Comparison of ENCODE assay signal across 13 cellular contexts in the genomic region with DNA sequence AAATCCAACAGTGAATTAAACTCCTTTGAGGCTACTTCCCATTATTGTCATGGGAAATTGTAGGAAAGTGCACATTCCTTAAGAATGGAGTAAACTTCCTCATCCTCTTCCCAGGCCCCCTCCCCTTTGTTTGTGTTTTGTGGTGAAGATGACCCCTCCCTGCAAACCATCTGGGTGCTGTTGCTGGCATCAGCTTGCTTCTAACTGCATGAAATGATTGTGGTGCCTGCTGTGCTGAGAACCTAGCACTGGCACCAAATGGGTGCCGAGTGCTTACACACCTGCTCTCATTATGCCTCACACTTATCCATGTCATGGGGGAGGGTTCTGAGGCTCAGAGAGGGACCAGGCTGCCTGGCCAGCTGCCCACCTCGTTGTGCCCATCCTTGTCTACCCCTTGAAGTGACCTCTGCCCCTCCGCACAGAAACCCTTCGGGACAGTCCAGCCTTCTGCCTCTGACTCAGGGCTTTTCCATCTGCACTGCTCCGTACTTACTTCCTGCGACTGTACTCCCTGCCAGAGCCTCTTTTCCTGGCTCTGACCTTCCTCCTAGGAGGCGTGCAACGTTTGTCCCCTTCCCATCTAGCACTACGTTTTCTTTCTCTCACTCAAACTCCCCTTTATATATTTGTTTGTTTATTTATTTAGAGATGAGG. TPM values are rescaled to one million over a fixed set of nuclear protein-coding genes. Genes with fewer than 3 reads are reported as not detected.
DNase-seq lines count a peak whose midpoint lies in the region; ATAC-seq and TF ChIP-seq lines count a peak whose summit lies in the region.
"Had no signal": no experiment of that assay in that cellular context is flagged by ENCODE, and none has a peak within 500 bp of the region (broad histone marks: within the 10 kb centered on the region; RNA-seq: fewer than 3 reads in every experiment).

No MANE protein-coding gene starts in this region.

- peaks cover 36 to 68% of the 10 kb centered on the region in 2 donors for H3K36me3 Mint-ChIP-seq in CD4-positive, alpha-beta memory T cell
- peaks cover 10% of the 10 kb centered on the region for H3K36me3 Mint-ChIP-seq in memory B cell

- ATAC-seq in SK-N-SH treated with all-trans-retinoic acid at 6 μM for 48 hours (peak; percentile 22; the same call in 2 of the 3 replicates), memory B cell (ENCODE audit: low read depth) (no peak), omental fat pad (ENCODE audit: low FRiP score) (no peak), HG02870 (IDR thresholded peaks at IDR 0.05; ENCODE audit: unreplicated experiment) (no peak)
- ATAC-seq: naive thymus-derived CD4-positive, alpha-beta T cell had no signal

- H3K27me3 Mint-ChIP-seq in CD4-positive, alpha-beta memory T cell, result no peaks in the 10 kb centered on the region
- H3K27me3 Mint-ChIP-seq in memory B cell, result no peaks in the 10 kb centered on the region
- H3K27me3 Mint-ChIP-seq: activated naive CD4-positive, alpha-beta T cell treated with anti-CD3 and anti-CD28 coated beads, Interleukin-2, amount 50 U/mL, for 24 hours; naive thymus-derived CD4-positive, alpha-beta T cell had no signal

- CTCF ChIA-PET in CD4-positive, alpha-beta memory T cell (lab: Charles Lee; ENCODE audit: partially characterized antibody), result interaction anchor here (1.1 to 2.8 kb wide), 2 partner anchors 30 to 45 kb away, joined by 4 to 8 read pairs; a partner anchor contains a TSS

- no peaks in the 10 kb centered on the region for H3K27me3 ChIP-seq in CD4-positive, alpha-beta memory T cell (ENCODE audit: insufficient read depth, low read length)
- H3K27me3 ChIP-seq: esophagus squamous epithelium had no signal

- H3K4me3 Mint-ChIP-seq in CD4-positive, alpha-beta memory T cell, result peak overlapping the region in 1 of 8 donors; percentile 51
- H3K4me3 Mint-ChIP-seq in memory B cell, result no peak overlapping the region
- H3K4me3 Mint-ChIP-seq: activated naive CD4-positive, alpha-beta T cell treated with anti-CD3 and anti-CD28 coated beads, Interleukin-2, amount 50 U/mL, for 24 hours; naive thymus-derived CD4-positive, alpha-beta T cell had no signal

- no peaks in the 10 kb centered on the region for H3K9me3 ChIP-seq in CD4-positive, alpha-beta memory T cell (ENCODE audit: control insufficient read depth in 1 of 2, low read length in 2 of 2)
- H3K9me3 ChIP-seq: esophagus squamous epithelium had no signal

- H3K4me1 ChIP-seq in CD4-positive, alpha-beta memory T cell (ENCODE audit: insufficient read depth, low read length), result peaks cover 3% of the 10 kb centered on the region

- H3K9me3 Mint-ChIP-seq in CD4-positive, alpha-beta memory T cell, result no peaks in the 10 kb centered on the region
- no peaks in the 10 kb centered on the region for H3K9me3 Mint-ChIP-seq in memory B cell
- H3K9me3 Mint-ChIP-seq: activated naive CD4-positive, alpha-beta T cell treated with anti-CD3 and anti-CD28 coated beads, Interleukin-2, amount 50 U/mL, for 24 hours; naive thymus-derived CD4-positive, alpha-beta T cell had no signal

- no peak for TF ChIP-seq CTCF in omental fat pad (IDR thresholded peaks at IDR 0.05)

- H3K4me1 Mint-ChIP-seq in CD4-positive, alpha-beta memory T cell, result peaks cover 4 to 34% (median 17%) of the 10 kb centered on the region in 4 donors
- H3K4me1 Mint-ChIP-seq in memory B cell, result peaks cover 13% of the 10 kb centered on the region

- no peak for DNase-seq in CD4-positive, alpha-beta memory T cell
- DNase-seq in LHCN-M2 (ENCODE audit: low read depth), result peak; percentile 73
- DNase-seq in memory B cell (ENCODE audit: low spot score in 2 of 2), result no peak
- DNase-seq in omental fat pad (ENCODE audit: low spot score), result no peak
- DNase-seq in stimulated activated CD4-positive, alpha-beta T cell treated with anti-CD3 and anti-CD28 coated beads, Interleukin-4, amount 100 ng/mL, for 24 hours, result no peak
- DNase-seq in occipital lobe (lab: John Stamatoyannopoulos, UW), result no peak
- DNase-seq: esophagus squamous epithelium; Karpas-422; naive thymus-derived CD4-positive, alpha-beta T cell; RPMI8226 had no signal

- intact Hi-C loops in CD4-positive, alpha-beta memory T cell (cut with micrococcal nuclease), result no loop called here

- H3K4me3 ChIP-seq in CD4-positive, alpha-beta memory T cell (ENCODE audit: low read length in 2 of 2), result no peak overlapping the region
- H3K4me3 ChIP-seq: esophagus squamous epithelium had no signal

- POLR2A ChIA-PET in CD4-positive, alpha-beta memory T cell (lab: Charles Lee; ENCODE audit: partially characterized antibody), result interaction anchor here (1.2 kb wide), 1 partner anchor 30 kb away, joined by 5 read pairs; a partner anchor contains a TSS

- peaks cover 36% of the 10 kb centered on the region for H3K36me3 ChIP-seq in CD4-positive, alpha-beta memory T cell (ENCODE audit: insufficient read depth, low read length)

- H3K27ac Mint-ChIP-seq in CD4-positive, alpha-beta memory T cell, result peak overlapping the region in 6 of 7 donors; percentile 32 to 88 (median 72)
- H3K27ac Mint-ChIP-seq in memory B cell, result peak overlapping the region; percentile 33
- H3K27ac Mint-ChIP-seq: activated naive CD4-positive, alpha-beta T cell treated with anti-CD3 and anti-CD28 coated beads, Interleukin-2, amount 50 U/mL, for 24 hours had no signal

- H3K27ac ChIP-seq in CD4-positive, alpha-beta memory T cell (ENCODE audit: low read depth, low read length), result no peak overlapping the region

TF ChIP-seq in SK-N-SH treated with all-trans-retinoic acid at 6 μM for 48 hours, 23 proteins besides CTCF, POLR2A, EP300 and RAD21 (continues in another document):
- TF ChIP-seq ZC3H10 (CRISPR knock-in tag; IDR thresholded peaks at IDR 0.05) (no peak), CSDC2 (CRISPR knock-in tag; IDR thresholded peaks at IDR 0.05) (no peak), OSR1 (CRISPR knock-in tag; IDR thresholded peaks at IDR 0.05) (no peak), ZNF8 (CRISPR knock-in tag; IDR thresholded peaks at IDR 0.05) (no peak), ARNTL (CRISPR knock-in tag; IDR thresholded peaks at IDR 0.05; ENCODE audit: borderline replicate concordance, low read depth) (no peak), ZNF565 (CRISPR knock-in tag; conservative IDR thresholded peaks at IDR 0.05; ENCODE audit: low read depth) (no peak), ISL1 (CRISPR knock-in tag; IDR thresholded peaks at IDR 0.05) (no peak), RARB (CRISPR knock-in tag; IDR thresholded peaks at IDR 0.05) (no peak), SNAI2 (CRISPR knock-in tag; IDR thresholded peaks at IDR 0.05) (no peak), ZFP30 (CRISPR knock-in tag; IDR thresholded peaks at IDR 0.05) (no peak), GLIS3 (CRISPR knock-in tag; IDR thresholded peaks at IDR 0.05) (no peak), BACH2 (CRISPR knock-in tag; IDR thresholded peaks at IDR 0.05; ENCODE audit: borderline replicate concordance) (no peak)
- TF ChIP-seq, protein P1, sequence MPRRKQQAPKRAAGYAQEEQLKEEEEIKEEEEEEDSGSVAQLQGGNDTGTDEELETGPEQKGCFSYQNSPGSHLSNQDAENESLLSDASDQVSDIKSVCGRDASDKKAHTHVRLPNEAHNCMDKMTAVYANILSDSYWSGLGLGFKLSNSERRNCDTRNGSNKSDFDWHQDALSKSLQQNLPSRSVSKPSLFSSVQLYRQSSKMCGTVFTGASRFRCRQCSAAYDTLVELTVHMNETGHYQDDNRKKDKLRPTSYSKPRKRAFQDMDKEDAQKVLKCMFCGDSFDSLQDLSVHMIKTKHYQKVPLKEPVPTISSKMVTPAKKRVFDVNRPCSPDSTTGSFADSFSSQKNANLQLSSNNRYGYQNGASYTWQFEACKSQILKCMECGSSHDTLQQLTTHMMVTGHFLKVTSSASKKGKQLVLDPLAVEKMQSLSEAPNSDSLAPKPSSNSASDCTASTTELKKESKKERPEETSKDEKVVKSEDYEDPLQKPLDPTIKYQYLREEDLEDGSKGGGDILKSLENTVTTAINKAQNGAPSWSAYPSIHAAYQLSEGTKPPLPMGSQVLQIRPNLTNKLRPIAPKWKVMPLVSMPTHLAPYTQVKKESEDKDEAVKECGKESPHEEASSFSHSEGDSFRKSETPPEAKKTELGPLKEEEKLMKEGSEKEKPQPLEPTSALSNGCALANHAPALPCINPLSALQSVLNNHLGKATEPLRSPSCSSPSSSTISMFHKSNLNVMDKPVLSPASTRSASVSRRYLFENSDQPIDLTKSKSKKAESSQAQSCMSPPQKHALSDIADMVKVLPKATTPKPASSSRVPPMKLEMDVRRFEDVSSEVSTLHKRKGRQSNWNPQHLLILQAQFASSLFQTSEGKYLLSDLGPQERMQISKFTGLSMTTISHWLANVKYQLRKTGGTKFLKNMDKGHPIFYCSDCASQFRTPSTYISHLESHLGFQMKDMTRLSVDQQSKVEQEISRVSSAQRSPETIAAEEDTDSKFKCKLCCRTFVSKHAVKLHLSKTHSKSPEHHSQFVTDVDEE (CRISPR knock-in tag; IDR thresholded peaks at IDR 0.05), result no peak
- TF ChIP-seq, protein P2, sequence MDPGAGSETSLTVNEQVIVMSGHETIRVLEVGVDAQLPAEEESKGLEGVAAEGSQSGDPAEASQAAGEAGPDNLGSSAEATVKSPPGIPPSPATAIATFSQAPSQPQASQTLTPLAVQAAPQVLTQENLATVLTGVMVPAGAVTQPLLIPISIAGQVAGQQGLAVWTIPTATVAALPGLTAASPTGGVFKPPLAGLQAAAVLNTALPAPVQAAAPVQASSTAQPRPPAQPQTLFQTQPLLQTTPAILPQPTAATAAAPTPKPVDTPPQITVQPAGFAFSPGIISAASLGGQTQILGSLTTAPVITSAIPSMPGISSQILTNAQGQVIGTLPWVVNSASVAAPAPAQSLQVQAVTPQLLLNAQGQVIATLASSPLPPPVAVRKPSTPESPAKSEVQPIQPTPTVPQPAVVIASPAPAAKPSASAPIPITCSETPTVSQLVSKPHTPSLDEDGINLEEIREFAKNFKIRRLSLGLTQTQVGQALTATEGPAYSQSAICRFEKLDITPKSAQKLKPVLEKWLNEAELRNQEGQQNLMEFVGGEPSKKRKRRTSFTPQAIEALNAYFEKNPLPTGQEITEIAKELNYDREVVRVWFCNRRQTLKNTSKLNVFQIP (CRISPR knock-in tag; IDR thresholded peaks at IDR 0.05; ENCODE audit: borderline replicate concordance, low read depth), result no peak

RNA-seq across cellular contexts. Expression of a gene that starts 30.6 kb away (rescaled TPM):
- 100 to 1,000 TPM; 178 to 180 TPM for total RNA-seq in CD4-positive, alpha-beta memory T cell
- polyA plus RNA-seq in CD4-positive, alpha-beta memory T cell, result 100 to 1,000 TPM; 146 to 231 TPM
- total RNA-seq in LHCN-M2 (2014; rRNA removed) (642 and 718 TPM in 2 replicates), omental fat pad (100 to 1,000 TPM; 171 to 314 (median 229) TPM), occipital lobe (41.5 TPM)
- 343 TPM for polyA plus RNA-seq in LHCN-M2 (2012)
